10 cellular contexts compared by ENCODE assay signal in the genomic region with DNA sequence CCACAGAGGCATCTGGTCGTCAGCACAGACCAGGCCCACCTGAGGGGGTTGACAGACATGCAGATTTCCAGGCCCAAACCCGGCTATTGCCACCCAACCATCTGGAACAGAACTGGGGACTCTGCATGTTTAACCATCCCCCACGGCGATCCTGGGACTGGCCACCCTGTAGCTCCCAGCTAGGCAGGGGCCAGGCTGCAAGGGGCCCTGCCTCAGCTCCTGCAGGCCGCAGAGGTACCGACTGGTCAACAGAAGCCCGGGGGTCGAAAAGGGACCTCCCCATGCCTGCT.
DNase-seq lines count a peak whose midpoint lies in the region; ATAC-seq, FAIRE-seq and TF ChIP-seq lines count a peak whose summit lies in the region.
"Had no signal": no experiment of that assay in that cellular context is flagged by ENCODE, and none has a peak within 500 bp of the region (broad histone marks: within the 10 kb centered on the region; RNA-seq: fewer than 3 reads in every experiment).

No MANE protein-coding gene starts in this region.

- peaks cover 18% of the 10 kb centered on the region for H3K4me1 ChIP-seq in HEK293 (ENCODE audit: control insufficient read depth, insufficient read depth, low read length)
- H3K4me1 ChIP-seq in K562 (replicated peaks in 1 of 2; ENCODE audit: control insufficient read depth in 2 of 2, insufficient read depth in 2 of 2, low read length in 2 of 2), result peaks cover 0 to 17% of the 10 kb centered on the region in 2 experiments; a peak in 3 of 5 replicates
- H3K4me1 ChIP-seq in lower lobe of right lung, result peaks cover 31% of the 10 kb centered on the region
- H3K4me1 ChIP-seq in stomach smooth muscle (ENCODE audit: control insufficient read depth, insufficient read depth, low read length), result peaks cover 50% of the 10 kb centered on the region

- DNase-seq in K562 (ENCODE audit: extremely low read depth in 1 of 4, low spot score in 3 of 4) (no peak), lower lobe of right lung (no peak), AML-193 (lab: John Stamatoyannopoulos, UW) (no peak), HPDE6-E6E7 (ENCODE audit: extremely low spot score) (no peak), HEK293T (ENCODE audit: extremely low spot score) (no peak)
- DNase-seq: activated naive CD8-positive, alpha-beta T cell treated with anti-CD3 and anti-CD28 coated beads, Interleukin-2, amount 50 U/mL, for 24 hours had no signal

- intact Hi-C loops in K562 (cut with micrococcal nuclease) (no loop called here), lower lobe of right lung (cut with DNase I) (no loop called here)

- peak overlapping the region in 1 of 2 experiments; percentile 68; a peak in 2 of 4 replicates for H3K9ac ChIP-seq in K562 (ENCODE audit: insufficient read depth in 1 of 2, low read depth in 2 of 2, low read length in 2 of 2)
- peak overlapping the region; percentile 1 to 71 for H3K9ac ChIP-seq in stomach smooth muscle (ENCODE audit: low read length in 2 of 2)

- TF ChIP-seq POLR2A in K562 (conservative IDR thresholded peaks at IDR 0.05), result no peak

- no TSS peak for BruUV-seq in K562 (replicated peaks; lab: Mats Ljungman, UMichigan)

- peak overlapping the region; percentile 36; the same call in 1 of the 2 replicates for H3K4me2 ChIP-seq in K562 (ENCODE audit: insufficient read depth, low read length)

- H3K36me3 ChIP-seq in HEK293 (ENCODE audit: control insufficient read depth in 2 of 2, insufficient read depth in 1 of 2, low read length in 2 of 2) (no peaks in the 10 kb centered on the region), K562 (ENCODE audit: control insufficient read depth, insufficient read depth, low read length) (no peaks in the 10 kb centered on the region), lower lobe of right lung (no peaks in the 10 kb centered on the region), stomach smooth muscle (ENCODE audit: control insufficient read depth in 2 of 2, insufficient read depth in 2 of 2, low read length in 2 of 2) (no peaks in the 10 kb centered on the region)

- H3K9me3 ChIP-seq in HEK293 (ENCODE audit: control insufficient read depth, insufficient read depth, low read depth, low read length), result no peaks in the 10 kb centered on the region; the same call in none of the 2 replicates
- no peaks in the 10 kb centered on the region for H3K9me3 ChIP-seq in K562 (replicated peaks; ENCODE audit: control insufficient read depth, insufficient read depth, low read depth, low read length)
- peaks cover 4% of the 10 kb centered on the region for H3K9me3 ChIP-seq in lower lobe of right lung
- peaks cover 3 to 7% of the 10 kb centered on the region in 2 donors for H3K9me3 ChIP-seq in stomach smooth muscle (ENCODE audit: control insufficient read depth in 2 of 2, low read length in 2 of 2)

- ATAC-seq in K562, result no peak
- ATAC-seq in lower lobe of right lung, result peak; percentile 4 to 15
- no peak for ATAC-seq in HG02642 (IDR thresholded peaks at IDR 0.05; ENCODE audit: poor library complexity, unreplicated experiment)
- ATAC-seq: activated CD8-positive, alpha-beta T cell treated with anti-CD3 and anti-CD28 coated beads, Interleukin-2, amount 10 ng/mL, durations not matched to agents 7 days and 5 days; activated naive CD8-positive, alpha-beta T cell treated with anti-CD3 and anti-CD28 coated beads, Interleukin-2, amount 50 U/mL, for 24 hours had no signal

- H3K79me2 ChIP-seq in K562 (ENCODE audit: control insufficient read depth, insufficient read depth, low read length), result no peaks in the 10 kb centered on the region

- H3K4me3 ChIP-seq in HEK293 (ENCODE audit: low read depth, low read length), result no peak overlapping the region
- no peak overlapping the region for H3K4me3 ChIP-seq in K562
- H3K4me3 ChIP-seq in lower lobe of right lung, result no peak overlapping the region
- H3K4me3 ChIP-seq in stomach smooth muscle (ENCODE audit: low read length in 2 of 2), result peak overlapping the region in 1 of 2 donors; percentile 67

- no peak overlapping the region for H2AFZ ChIP-seq in K562 (ENCODE audit: low read depth, low read length)

- POLR2A ChIA-PET in HEK293 (lab: Yijun Ruan, JAX) (interaction anchor here (0.8 to 4.3 kb wide), 3 partner anchors 8 to 223 kb away, joined by 3 to 26 read pairs (median 3); partner anchors contain the start of gene TNRC6C), K562 (lab: Yijun Ruan, JAX) (no interaction called here), HEK293T (lab: Yijun Ruan, JAX) (interaction anchor here (1.3 kb wide), 1 partner anchor 223 kb away, joined by 3 read pairs; the partner anchor contains the start of gene TNRC6C)

- TF ChIP-seq CTCF in HEK293 (tag by site-specific recombination; IDR thresholded peaks at IDR 0.05) (no peak; the same call in 1 of the 2 replicates), K562 (IDR thresholded peaks at IDR 0.05 in 2 of 3, conservative IDR thresholded peaks at IDR 0.05 in 1 of 3; ENCODE audit: insufficient read depth in 2 of 3, low read depth in 1 of 3, low read length in 3 of 3) (no peak), lower lobe of right lung (IDR thresholded peaks at IDR 0.05) (no peak)

- CTCF ChIA-PET in HEK293 (lab: Yijun Ruan, JAX), result interaction anchor here (2.1 kb wide), 1 partner anchor 192 kb away, joined by 6 read pairs; no protein-coding TSS in a partner anchor
- CTCF ChIA-PET in K562 (lab: Yijun Ruan, JAX; ENCODE audit: low intra/inter-chr PET ratio), result no interaction called here
- CTCF ChIA-PET in HEK293T (lab: Yijun Ruan, JAX), result interaction anchor here (0.7 kb wide), 1 partner anchor 25 kb away, joined by 3 read pairs; no protein-coding TSS in a partner anchor

- no peak for TF ChIP-seq EP300 in K562 (IDR thresholded peaks at IDR 0.05; ENCODE audit: low read length)

- H3K27ac ChIP-seq in HEK293 (ENCODE audit: extremely low read depth, low read depth, low read length), result peak overlapping the region; percentile 89
- H3K27ac ChIP-seq in K562 (ENCODE audit: extremely low read depth, low read depth, low read length), result no peak overlapping the region
- H3K27ac ChIP-seq in lower lobe of right lung, result peak overlapping the region; percentile 56
- H3K27ac ChIP-seq in stomach smooth muscle (ENCODE audit: low read length), result peak overlapping the region; percentile 92

- FAIRE-seq in K562 (lab: Jason Lieb, UNC), result no peak

- no peaks in the 10 kb centered on the region for H4K20me1 ChIP-seq in K562 (replicated peaks; ENCODE audit: control insufficient read depth, insufficient read depth, low read length)

- H3K9me1 ChIP-seq in K562 (ENCODE audit: control insufficient read depth, insufficient read depth, low read length), result peaks cover 4% of the 10 kb centered on the region

- 0% methylated on average over 4 of the region's 8 CpGs for WGBS in K562 (ENCODE audit: insufficient coverage, low coverage, missing lambda C conversion rate)

- in situ Hi-C loops in K562 (cut with MboI), result no loop called here

- no peak for TF ChIP-seq RAD21 in K562 (CRISPR knock-in tag; conservative IDR thresholded peaks at IDR 0.05 in 1 of 2, IDR thresholded peaks at IDR 0.05 in 1 of 2)

- peaks cover 10 to 44% of the 10 kb centered on the region in 2 experiments; a peak in 4 of 5 replicates for H3K27me3 ChIP-seq in K562 (ENCODE audit: control insufficient read depth in 2 of 2, insufficient read depth in 2 of 2, low read length in 2 of 2)
- H3K27me3 ChIP-seq in lower lobe of right lung (ENCODE audit: low read depth), result no peaks in the 10 kb centered on the region
- H3K27me3 ChIP-seq in stomach smooth muscle (ENCODE audit: control insufficient read depth in 1 of 2, insufficient read depth in 2 of 2, low read length in 2 of 2), result no peaks in the 10 kb centered on the region

TF ChIP-seq in HEK293, 187 proteins besides CTCF, POLR2A, EP300 and RAD21 (continues in another document):
- TF ChIP-seq, protein P1, sequence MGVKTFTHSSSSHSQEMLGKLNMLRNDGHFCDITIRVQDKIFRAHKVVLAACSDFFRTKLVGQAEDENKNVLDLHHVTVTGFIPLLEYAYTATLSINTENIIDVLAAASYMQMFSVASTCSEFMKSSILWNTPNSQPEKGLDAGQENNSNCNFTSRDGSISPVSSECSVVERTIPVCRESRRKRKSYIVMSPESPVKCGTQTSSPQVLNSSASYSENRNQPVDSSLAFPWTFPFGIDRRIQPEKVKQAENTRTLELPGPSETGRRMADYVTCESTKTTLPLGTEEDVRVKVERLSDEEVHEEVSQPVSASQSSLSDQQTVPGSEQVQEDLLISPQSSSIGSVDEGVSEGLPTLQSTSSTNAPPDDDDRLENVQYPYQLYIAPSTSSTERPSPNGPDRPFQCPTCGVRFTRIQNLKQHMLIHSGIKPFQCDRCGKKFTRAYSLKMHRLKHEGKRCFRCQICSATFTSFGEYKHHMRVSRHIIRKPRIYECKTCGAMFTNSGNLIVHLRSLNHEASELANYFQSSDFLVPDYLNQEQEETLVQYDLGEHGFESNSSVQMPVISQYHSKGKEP (tag by site-specific recombination; IDR thresholded peaks at IDR 0.05), result no peak

TF ChIP-seq in K562, 482 proteins besides CTCF, POLR2A, EP300 and RAD21 (continues in another document):
- TF ChIP-seq MYC (IDR thresholded peaks at IDR 0.05; ENCODE audit: low read depth, low read length), result no peak
- TF ChIP-seq MYC (CRISPR knock-in tag; IDR thresholded peaks at IDR 0.05; ENCODE audit: borderline replicate concordance, low read depth), result no peak
- TF ChIP-seq, protein P2, sequence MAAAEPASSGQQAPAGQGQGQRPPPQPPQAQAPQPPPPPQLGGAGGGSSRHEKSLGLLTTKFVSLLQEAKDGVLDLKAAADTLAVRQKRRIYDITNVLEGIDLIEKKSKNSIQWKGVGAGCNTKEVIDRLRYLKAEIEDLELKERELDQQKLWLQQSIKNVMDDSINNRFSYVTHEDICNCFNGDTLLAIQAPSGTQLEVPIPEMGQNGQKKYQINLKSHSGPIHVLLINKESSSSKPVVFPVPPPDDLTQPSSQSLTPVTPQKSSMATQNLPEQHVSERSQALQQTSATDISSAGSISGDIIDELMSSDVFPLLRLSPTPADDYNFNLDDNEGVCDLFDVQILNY (CRISPR knock-in tag; IDR thresholded peaks at IDR 0.05), result no peak
- TF ChIP-seq RFX5 (IDR thresholded peaks at IDR 0.05; ENCODE audit: low read depth, low read length), result no peak

TF ChIP-seq in HEK293T, 16 proteins besides CTCF, POLR2A, EP300 and RAD21 (continues in another document):
- TF ChIP-seq LEF1 (IDR thresholded peaks at IDR 0.05; ENCODE audit: borderline replicate concordance) (no peak), BHLHE40 (IDR thresholded peaks at IDR 0.05; ENCODE audit: borderline replicate concordance) (no peak), L3MBTL2 (conservative IDR thresholded peaks at IDR 0.05) (no peak), ELF4 (IDR thresholded peaks at IDR 0.05) (no peak), TARDBP (IDR thresholded peaks at IDR 0.05) (no peak), SUZ12 (IDR thresholded peaks at IDR 0.05) (no peak), ARNT (IDR thresholded peaks at IDR 0.05) (no peak), NFRKB (IDR thresholded peaks at IDR 0.05) (no peak), FOXM1 (IDR thresholded peaks at IDR 0.05; ENCODE audit: borderline replicate concordance) (no peak), FOXA1 (IDR thresholded peaks at IDR 0.05) (no peak), FOXK2 (IDR thresholded peaks at IDR 0.05) (no peak), ZNF384 (IDR thresholded peaks at IDR 0.05) (no peak), HDGF (IDR thresholded peaks at IDR 0.05; ENCODE audit: borderline replicate concordance) (no peak)

Comparison
In these comparisons a context has a peak if more than half of its experiments do, and no peak if none do; other contexts are left out.
1. ATAC-seq: peak in lower lobe of right lung (2 of 2); none in K562 (single experiment) and HG02642 (single experiment).